10 cellular contexts compared by ENCODE assay signal in genomic region chr2:29774624-29775023, GRCh38.
"Had no signal": no experiment of that assay in that cellular context is flagged by ENCODE, and none has a peak within 500 bp of the region (broad histone marks: within the 10 kb centered on the region; RNA-seq: fewer than 3 reads in every experiment).

No MANE protein-coding gene starts in this region.

- H3K4me1 ChIP-seq: HAP-1 had no signal

- DNase-seq: GM23248, GOT3, H7, HFFc6, IMR-90, KBM-7 had no signal

- H3K27ac ChIP-seq: GM23248, HL-60, KMS-11 had no signal

- H3K9me3 ChIP-seq: HAP-1 had no signal

- ATAC-seq: HCT116 had no signal

- H3K9ac ChIP-seq: GM23248, KMS-11 had no signal

- H3K4me2 ChIP-seq: KMS-11 had no signal

- H3K36me3 ChIP-seq: HAP-1 had no signal

- H2AFZ ChIP-seq: GM23248 had no signal

- H3K4me3 ChIP-seq: GM23248, HAP-1 had no signal
